Comparison of ENCODE assay signal across 18 cellular contexts in the genomic region with DNA sequence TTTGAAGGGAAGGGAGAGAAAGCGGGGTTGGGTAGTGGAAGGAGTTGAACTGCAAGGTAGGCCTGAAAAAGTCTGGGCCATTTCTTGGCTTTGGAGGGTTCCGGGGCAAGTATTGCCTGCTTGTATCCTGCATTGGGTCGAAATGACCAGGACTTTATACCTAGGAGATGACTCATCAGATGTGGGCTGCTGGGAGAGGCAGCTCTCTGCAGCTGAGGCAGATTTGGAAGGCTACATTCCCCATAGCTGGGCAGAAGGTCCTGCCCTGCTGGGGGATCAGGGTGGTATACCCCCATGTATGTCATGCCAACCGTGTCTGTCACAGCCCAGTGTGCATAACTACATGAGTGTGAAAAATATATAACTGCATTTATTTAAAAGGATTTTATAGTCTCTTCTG.
A peak's percentile ranks its signal among the peaks of the same experiment; 100 is the strongest.
DNase-seq lines count a peak whose midpoint lies in the region; ATAC-seq and TF ChIP-seq lines count a peak whose summit lies in the region.
"Had no signal": no experiment of that assay in that cellular context is flagged by ENCODE, and none has a peak within 500 bp of the region (broad histone marks: within the 10 kb centered on the region; RNA-seq: fewer than 3 reads in every experiment).

No MANE protein-coding gene starts in this region.

- peaks cover 11% of the 10 kb centered on the region for H3K4me1 Mint-ChIP-seq in T-helper 2 cell treated with Interferon-gamma antibody and Interleukin-4, amounts not matched to agents 5 μg/mL and 100 μg/mL, for 36 hours (ENCODE audit: low read depth)

- no peak overlapping the region for H3K4me3 ChIP-seq in epithelial cell of esophagus (ENCODE audit: low read length)
- H3K4me3 ChIP-seq: Peyer's patch, stomach had no signal

- peak; percentile 26 for DNase-seq in EL
- DNase-seq in RKO (ENCODE audit: low spot score) = peak; percentile 15
- DNase-seq in epithelial cell of esophagus (ENCODE audit: low read depth) = peak; percentile 51
- no peak for DNase-seq in omental fat pad (ENCODE audit: low spot score)
- DNase-seq in NCI-H1417 (lab: John Stamatoyannopoulos, UW) = no peak
- no peak for DNase-seq in midbrain (lab: John Stamatoyannopoulos, UW)
- no peak for DNase-seq in T-helper 2 cell treated with Interferon-gamma antibody and Interleukin-4, amounts not matched to agents 5 μg/mL and 100 μg/mL, for 36 hours (ENCODE audit: low spot score)
- DNase-seq: activated CD4-positive, alpha-beta memory T cell treated with anti-CD3 and anti-CD28 coated beads for 36 hours; CD8-positive, alpha-beta T cell; glutamatergic neuron; left cardiac atrium; NCI-H1105; NCI-H510A treated with DMSO at 0.1 percent for 48 hours; Peyer's patch; stomach had no signal

- TF ChIP-seq CTCF in epithelial cell of esophagus (IDR thresholded peaks at IDR 0.05; ENCODE audit: insufficient read depth, low read depth, low read length, missing control alignments) (no peak), omental fat pad (IDR thresholded peaks at IDR 0.05) (no peak)

- no peaks in the 10 kb centered on the region for H3K9me3 Mint-ChIP-seq in T-helper 2 cell treated with Interferon-gamma antibody and Interleukin-4, amounts not matched to agents 5 μg/mL and 100 μg/mL, for 36 hours
- H3K9me3 Mint-ChIP-seq: activated CD4-positive, alpha-beta memory T cell treated with anti-CD3 and anti-CD28 coated beads for 36 hours; CD8-positive, alpha-beta T cell; neural crest cell had no signal

- no peaks in the 10 kb centered on the region for H3K36me3 Mint-ChIP-seq in T-helper 2 cell treated with Interferon-gamma antibody and Interleukin-4, amounts not matched to agents 5 μg/mL and 100 μg/mL, for 36 hours (ENCODE audit: low read depth)
- H3K36me3 Mint-ChIP-seq: activated CD4-positive, alpha-beta memory T cell treated with anti-CD3 and anti-CD28 coated beads for 36 hours; brain; CD8-positive, alpha-beta T cell had no signal

- no peak overlapping the region for H3K4me3 Mint-ChIP-seq in T-helper 2 cell treated with Interferon-gamma antibody and Interleukin-4, amounts not matched to agents 5 μg/mL and 100 μg/mL, for 36 hours
- H3K4me3 Mint-ChIP-seq: activated CD4-positive, alpha-beta memory T cell treated with anti-CD3 and anti-CD28 coated beads for 36 hours; brain; CD8-positive, alpha-beta T cell; neural crest cell had no signal

- peaks cover under 1% of the 10 kb centered on the region for H3K27me3 Mint-ChIP-seq in T-helper 2 cell treated with Interferon-gamma antibody and Interleukin-4, amounts not matched to agents 5 μg/mL and 100 μg/mL, for 36 hours (ENCODE audit: low read depth)

- peak; percentile 41 for ATAC-seq in omental fat pad (ENCODE audit: low FRiP score)
- no peak for ATAC-seq in HG02884 (IDR thresholded peaks at IDR 0.05; ENCODE audit: unreplicated experiment)
- ATAC-seq: CD8-positive, alpha-beta T cell had no signal

- no peak overlapping the region for H3K27ac Mint-ChIP-seq in T-helper 2 cell treated with Interferon-gamma antibody and Interleukin-4, amounts not matched to agents 5 μg/mL and 100 μg/mL, for 36 hours
- H3K27ac Mint-ChIP-seq: activated CD4-positive, alpha-beta memory T cell treated with anti-CD3 and anti-CD28 coated beads for 36 hours; brain; CD8-positive, alpha-beta T cell had no signal

Comparison
In these comparisons a context has a peak if more than half of its experiments do, and no peak if none do; other contexts are left out.
1. DNase-seq: peak in EL (single experiment), RKO (single experiment) and epithelial cell of esophagus (single experiment); none in omental fat pad (single experiment), NCI-H1417 (0 of 3), midbrain (single experiment) and T-helper 2 cell treated with Interferon-gamma antibody and Interleukin-4, amounts not matched to agents 5 μg/mL and 100 μg/mL, for 36 hours (single experiment).